ENCODE assay signal across 8 cellular contexts in genomic region chr2:240568678-240569522, GRCh38. TPM values are rescaled to one million over a fixed set of nuclear protein-coding genes. Genes with fewer than 3 reads are reported as not detected.
A peak's percentile ranks its signal among the peaks of the same experiment; 100 is the strongest.
DNase-seq lines count a peak whose midpoint lies in the region; ATAC-seq and TF ChIP-seq lines count a peak whose summit lies in the region.

No MANE protein-coding gene starts in this region.

- in situ Hi-C loops in mammary epithelial cell (cut with MboI; ENCODE audit: low sequenced_read_pairs in 2 of 2), result no loop called here

- H4K20me1 ChIP-seq in mammary epithelial cell (ENCODE audit: insufficient read depth, low read length), result no peaks in the 10 kb centered on the region

- peaks cover 10% of the 10 kb centered on the region for H3K79me2 ChIP-seq in mammary epithelial cell (ENCODE audit: insufficient read depth, low read length)

- peak; percentile 39 for TF ChIP-seq POLR2A in GM19193 (IDR thresholded peaks at IDR 0.05; ENCODE audit: extremely low read depth, insufficient read depth, insufficient read length)

- CTCF ChIA-PET in mammary epithelial cell (lab: Charles Lee; ENCODE audit: low non-redundant PET), result no interaction called here

- TF ChIP-seq CTCF in mammary epithelial cell (conservative IDR thresholded peaks at IDR 0.05 in 1 of 2, IDR thresholded peaks at IDR 0.05 in 1 of 2; ENCODE audit: extremely low read depth in 1 of 2, insufficient read depth in 1 of 2, low read depth in 1 of 2, low read length in 2 of 2), result no peak

- peaks cover 76% of the 10 kb centered on the region for H3K4me1 ChIP-seq in CD4-positive, CD25-positive, alpha-beta regulatory T cell (ENCODE audit: control insufficient read depth, insufficient read depth, low read length, poor library complexity, severe bottlenecking)
- H3K4me1 ChIP-seq in HUES6 (ENCODE audit: control insufficient read depth, insufficient read depth, low read length) (peaks cover 29% of the 10 kb centered on the region), mammary epithelial cell (ENCODE audit: insufficient read depth, low read length) (peaks cover 40% of the 10 kb centered on the region), skeletal muscle satellite cell (ENCODE audit: control insufficient read depth, insufficient read depth, low read length) (peaks cover 39% of the 10 kb centered on the region)

- no peak overlapping the region for H3K9ac ChIP-seq in HUES6 (ENCODE audit: low read length)
- no peak overlapping the region for H3K9ac ChIP-seq in mammary epithelial cell (ENCODE audit: insufficient read depth, low read length)
- peak overlapping the region; percentile 66 for H3K9ac ChIP-seq in skeletal muscle satellite cell (ENCODE audit: low read depth, low read length)

- no peaks in the 10 kb centered on the region for H3K9me3 ChIP-seq in CD4-positive, CD25-positive, alpha-beta regulatory T cell (ENCODE audit: control insufficient read depth in 2 of 2, low read length in 2 of 2)
- H3K9me3 ChIP-seq in HUES6 (ENCODE audit: control insufficient read depth, insufficient read depth, low read depth, low read length) (no peaks in the 10 kb centered on the region), T-helper 17 cell (ENCODE audit: control insufficient read depth, low read length, poor library complexity, severe bottlenecking) (no peaks in the 10 kb centered on the region), mammary epithelial cell (replicated peaks; ENCODE audit: insufficient read depth, low read length) (no peaks in the 10 kb centered on the region), skeletal muscle satellite cell (replicated peaks; ENCODE audit: low read length) (no peaks in the 10 kb centered on the region)

- H3K4me3 ChIP-seq in CD4-positive, CD25-positive, alpha-beta regulatory T cell (ENCODE audit: low read depth, low read length), result peak overlapping the region; percentile 77
- H3K4me3 ChIP-seq in HUES6 (ENCODE audit: low read depth, low read length) (peak overlapping the region; percentile 69), mammary epithelial cell (replicated peaks in 1 of 3; ENCODE audit: insufficient read depth in 1 of 3, low read depth in 2 of 3, low read length in 3 of 3) (peak overlapping the region; percentile 30 to 61 (median 59)), skeletal muscle satellite cell (ENCODE audit: low read length) (peak overlapping the region; percentile 78)

- peaks cover 0 to 65% (median 36%) of the 10 kb centered on the region in 4 donors for H3K4me1 Mint-ChIP-seq in CD4-positive, CD25-positive, alpha-beta regulatory T cell
- H3K4me1 Mint-ChIP-seq in T-helper 17 cell (peaks cover 43% of the 10 kb centered on the region), immature natural killer cell (peaks cover 65 to 69% of the 10 kb centered on the region in 2 donors)

- dilution Hi-C loops in mammary epithelial cell (cut with HindIII; ENCODE audit: low sequenced_read_pairs), result no loop called here

- peak; percentile 46 to 72 (median 70) for DNase-seq in CD4-positive, CD25-positive, alpha-beta regulatory T cell
- DNase-seq in T-helper 17 cell, result peak; percentile 49 to 57 (median 56)
- peak; percentile 42 for DNase-seq in mammary epithelial cell
- DNase-seq in immature natural killer cell, result peak in 1 of 3 donors; percentile 78
- no peak for DNase-seq in islet precursor cell

- H3K27ac ChIP-seq in CD4-positive, CD25-positive, alpha-beta regulatory T cell (ENCODE audit: insufficient read depth, low read length, poor library complexity, severe bottlenecking), result peak overlapping the region; percentile 47
- no peak overlapping the region for H3K27ac ChIP-seq in HUES6 (ENCODE audit: low read depth, low read length)
- H3K27ac ChIP-seq in mammary epithelial cell (ENCODE audit: insufficient read depth, low read depth, low read length), result no peak overlapping the region

- H3K36me3 Mint-ChIP-seq in CD4-positive, CD25-positive, alpha-beta regulatory T cell, result peaks cover 7% of the 10 kb centered on the region
- H3K36me3 Mint-ChIP-seq in T-helper 17 cell (ENCODE audit: low read depth) (peaks cover 3% of the 10 kb centered on the region), immature natural killer cell (peaks cover 0 to 4% (median 4%) of the 10 kb centered on the region in 3 donors)

- WGBS in mammary epithelial cell (ENCODE audit: low coverage, missing lambda C conversion rate), result 4% methylated on average over 7 of the region's 93 CpGs

- H3K27me3 ChIP-seq in CD4-positive, CD25-positive, alpha-beta regulatory T cell (ENCODE audit: control insufficient read depth, insufficient read depth, low read length), result no peaks in the 10 kb centered on the region
- peaks cover 30% of the 10 kb centered on the region for H3K27me3 ChIP-seq in HUES6 (ENCODE audit: control insufficient read depth, insufficient read depth, low read length)
- H3K27me3 ChIP-seq in mammary epithelial cell (ENCODE audit: insufficient read depth, low read length), result no peaks in the 10 kb centered on the region
- no peaks in the 10 kb centered on the region for H3K27me3 ChIP-seq in skeletal muscle satellite cell (ENCODE audit: control insufficient read depth, insufficient read depth, low read length)

- no TSS peak for BruUV-seq in mammary epithelial cell (replicated peaks; lab: Mats Ljungman, UMichigan)

- peak; percentile 2 to 7 for ATAC-seq in CD4-positive, CD25-positive, alpha-beta regulatory T cell (ENCODE audit: low read depth in 2 of 2)
- peak; percentile 5 for ATAC-seq in T-helper 17 cell

- peak overlapping the region; percentile 85 for H3K4me2 ChIP-seq in mammary epithelial cell (ENCODE audit: insufficient read depth, low read depth, low read length)
- peak overlapping the region; percentile 81 for H3K4me2 ChIP-seq in skeletal muscle satellite cell (ENCODE audit: low read length)

- peak overlapping the region; percentile 86 to 97 (median 89) for H3K4me3 Mint-ChIP-seq in CD4-positive, CD25-positive, alpha-beta regulatory T cell
- H3K4me3 Mint-ChIP-seq in T-helper 17 cell (peak overlapping the region; percentile 90), immature natural killer cell (peak overlapping the region; percentile 86 to 91 (median 90))

- H2AFZ ChIP-seq in mammary epithelial cell (ENCODE audit: low read depth, low read length), result peak overlapping the region; percentile 69

- intact Hi-C loops in mammary epithelial cell (cut with micrococcal nuclease), result loop anchor here (5.0 to 10.0 kb wide), 3 partner anchors 117 to 337 kb away; partner anchors contain the start of gene GPC1

- H3K27me3 Mint-ChIP-seq in CD4-positive, CD25-positive, alpha-beta regulatory T cell, result peaks cover 9% of the 10 kb centered on the region
- no peaks in the 10 kb centered on the region for H3K27me3 Mint-ChIP-seq in T-helper 17 cell
- H3K27me3 Mint-ChIP-seq in immature natural killer cell (ENCODE audit: low read depth in 3 of 3), result peaks cover 18 to 31% (median 24%) of the 10 kb centered on the region in 3 donors

- no peaks in the 10 kb centered on the region for H3K36me3 ChIP-seq in CD4-positive, CD25-positive, alpha-beta regulatory T cell (ENCODE audit: control insufficient read depth, insufficient read depth, low read length)
- no peaks in the 10 kb centered on the region for H3K36me3 ChIP-seq in HUES6 (ENCODE audit: control insufficient read depth, insufficient read depth, low read length)
- H3K36me3 ChIP-seq in mammary epithelial cell (ENCODE audit: insufficient read depth, low read length), result no peaks in the 10 kb centered on the region
- no peaks in the 10 kb centered on the region for H3K36me3 ChIP-seq in skeletal muscle satellite cell (ENCODE audit: insufficient read depth, low read length)

- peak overlapping the region in 2 of 3 donors; percentile 79 to 83 for H3K27ac Mint-ChIP-seq in CD4-positive, CD25-positive, alpha-beta regulatory T cell
- H3K27ac Mint-ChIP-seq in T-helper 17 cell, result peak overlapping the region; percentile 39
- peak overlapping the region; percentile 63 to 92 (median 86) for H3K27ac Mint-ChIP-seq in immature natural killer cell

- no peaks in the 10 kb centered on the region for H3K9me3 Mint-ChIP-seq in CD4-positive, CD25-positive, alpha-beta regulatory T cell
- H3K9me3 Mint-ChIP-seq in immature natural killer cell, result no peaks in the 10 kb centered on the region

RNA-seq across cellular contexts. Expression of gene RNPEPL1, which starts 0.6 kb away (rescaled TPM):
- total RNA-seq in CD4-positive, CD25-positive, alpha-beta regulatory T cell, result 167 TPM
- 10 to 100 TPM; 28.5 to 83.7 (median 52.5) TPM for polyA plus RNA-seq in CD4-positive, CD25-positive, alpha-beta regulatory T cell
- 100 to 1,000 TPM; 111 to 130 TPM for total RNA-seq in T-helper 17 cell
- 10 to 100 TPM; 12.5 to 40.6 TPM for total RNA-seq in mammary epithelial cell
- polyA plus RNA-seq in mammary epithelial cell, result 12.8 TPM
- polyA minus RNA-seq in mammary epithelial cell, result 42.5 TPM
- 10 to 100 TPM; 46.5 to 51.4 (median 49.9) TPM for polyA plus RNA-seq in immature natural killer cell
- total RNA-seq in skeletal muscle satellite cell (2012; rRNA removed), result 9.6 and 12.5 TPM in 2 replicates

RNA-seq across cellular contexts. Expression of gene DUSP28, which starts 8.7 kb away (rescaled TPM):
- total RNA-seq in CD4-positive, CD25-positive, alpha-beta regulatory T cell, result 8.3 TPM
- polyA plus RNA-seq in CD4-positive, CD25-positive, alpha-beta regulatory T cell, result 10 to 100 TPM; 14.9 to 27.2 (median 18.1) TPM
- total RNA-seq in T-helper 17 cell (10 to 100 TPM; 12.5 to 12.8 TPM), mammary epithelial cell (1 to 10 TPM; 2.8 to 3.2 TPM)
- polyA plus RNA-seq in mammary epithelial cell (2.6 TPM), immature natural killer cell (10 to 100 TPM; 13.7 to 27.4 (median 27.4) TPM)
- polyA minus RNA-seq in mammary epithelial cell, result 0.62 TPM
- total RNA-seq in skeletal muscle satellite cell (2012; rRNA removed), result 3.3 and 4.2 TPM in 2 replicates

RNA-seq across cellular contexts. Expression of gene ANKMY1, which starts 11.1 kb away (rescaled TPM):
- 37.2 TPM for total RNA-seq in CD4-positive, CD25-positive, alpha-beta regulatory T cell
- polyA plus RNA-seq in CD4-positive, CD25-positive, alpha-beta regulatory T cell, result 10 to 100 TPM in 1 of 4 donors, 1 to 10 TPM in 3; 3.8 to 11.8 (median 7.6) TPM
- 10 to 100 TPM; 34.6 to 42.6 TPM for total RNA-seq in T-helper 17 cell
- total RNA-seq in mammary epithelial cell, result 10 to 100 TPM in 1 of 2 donors, 1 to 10 TPM in 1; 7.7 to 11.7 TPM
- polyA plus RNA-seq in mammary epithelial cell, result 4.1 TPM
- polyA minus RNA-seq in mammary epithelial cell, result 5.7 TPM
- 10 to 100 TPM in 1 of 3 donors, 1 to 10 TPM in 2; 5.6 to 12.4 (median 7.3) TPM for polyA plus RNA-seq in immature natural killer cell
- 8.4 and 10.0 TPM in 2 replicates for total RNA-seq in skeletal muscle satellite cell (2012; rRNA removed)

RNA-seq across cellular contexts. Expression of gene CAPN10, which starts 17.6 kb away (rescaled TPM):
- 64.6 TPM for total RNA-seq in CD4-positive, CD25-positive, alpha-beta regulatory T cell
- polyA plus RNA-seq in CD4-positive, CD25-positive, alpha-beta regulatory T cell, result 10 to 100 TPM in 1 of 4 donors, 1 to 10 TPM in 3; 6.8 to 12.2 (median 7.8) TPM
- 10 to 100 TPM; 64.2 to 82.9 TPM for total RNA-seq in T-helper 17 cell
- total RNA-seq in mammary epithelial cell, result 10 to 100 TPM; 16.0 to 27.7 TPM
- polyA plus RNA-seq in mammary epithelial cell, result 8.9 TPM
- polyA minus RNA-seq in mammary epithelial cell, result 4.7 TPM
- 10 to 100 TPM in 2 of 3 donors, 1 to 10 TPM in 1; 9.7 to 22.5 (median 11.6) TPM for polyA plus RNA-seq in immature natural killer cell
- total RNA-seq in skeletal muscle satellite cell (2012; rRNA removed), result 13.4 and 15.7 TPM in 2 replicates

RNA-seq across cellular contexts. Expression of gene GPR35, which starts 56.4 kb away (rescaled TPM):
- total RNA-seq in CD4-positive, CD25-positive, alpha-beta regulatory T cell, result 11.0 TPM
- polyA plus RNA-seq in CD4-positive, CD25-positive, alpha-beta regulatory T cell, result under 1 TPM; 0.24 to 0.60 (median 0.40) TPM
- total RNA-seq in T-helper 17 cell (10 to 100 TPM in 1 of 2 donors, 1 to 10 TPM in 1; 5.4 to 14.4 TPM), mammary epithelial cell (under 1 TPM; 0.17 to 0.28 TPM)
- polyA plus RNA-seq in mammary epithelial cell (0.06 TPM), immature natural killer cell (1 to 10 TPM in 1 of 3 donors, under 1 TPM in 1, not detected in 1; 0.89 to 1.6 TPM)
- polyA minus RNA-seq in mammary epithelial cell, result 2.1 TPM
- total RNA-seq in skeletal muscle satellite cell (2012; rRNA removed), result under 0.01 TPM in 1 of 2 replicates, not detected in the other
